In the genomic region with DNA sequence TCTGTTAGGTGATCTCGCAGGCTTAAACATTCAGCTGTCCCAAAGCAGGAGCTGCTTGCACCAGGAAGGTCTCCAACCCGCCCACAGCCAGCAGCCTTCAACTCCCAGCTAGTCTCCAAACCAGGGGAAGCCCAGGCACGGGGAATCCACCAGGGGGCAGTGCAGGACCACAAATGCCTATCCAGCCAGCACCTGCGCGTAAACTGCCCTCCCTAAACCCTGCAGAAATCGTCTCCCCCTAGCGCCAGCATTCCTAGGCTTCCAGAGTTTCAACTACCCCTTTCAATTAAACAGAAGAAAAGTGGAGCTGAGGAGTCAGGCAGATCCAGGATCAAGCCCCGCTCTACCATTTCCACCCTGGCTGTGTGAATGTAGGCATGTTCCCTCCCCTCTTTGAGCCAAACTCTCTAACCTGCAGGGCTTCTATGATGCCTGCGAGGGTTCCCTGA, we compare ENCODE assay signal across 1 cellular context.
TF ChIP-seq lines count a peak whose summit lies in the region.

No MANE protein-coding gene starts in this region.

TF ChIP-seq in K562, 482 proteins besides CTCF, POLR2A, EP300 and RAD21 (continued from another document):
- no peak for TF ChIP-seq ZNF699 (CRISPR knock-in tag; IDR thresholded peaks at IDR 0.05; ENCODE audit: insufficient replicate concordance)
- peak; percentile 98 for TF ChIP-seq SMC3 (conservative IDR thresholded peaks at IDR 0.05; ENCODE audit: insufficient read depth, low read depth, low read length)
- TF ChIP-seq, protein P1, sequence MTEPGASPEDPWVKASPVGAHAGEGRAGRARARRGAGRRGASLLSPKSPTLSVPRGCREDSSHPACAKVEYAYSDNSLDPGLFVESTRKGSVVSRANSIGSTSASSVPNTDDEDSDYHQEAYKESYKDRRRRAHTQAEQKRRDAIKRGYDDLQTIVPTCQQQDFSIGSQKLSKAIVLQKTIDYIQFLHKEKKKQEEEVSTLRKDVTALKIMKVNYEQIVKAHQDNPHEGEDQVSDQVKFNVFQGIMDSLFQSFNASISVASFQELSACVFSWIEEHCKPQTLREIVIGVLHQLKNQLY (CRISPR knock-in tag; conservative IDR thresholded peaks at IDR 0.05) = no peak
- TF ChIP-seq PML (IDR thresholded peaks at IDR 0.05; ENCODE audit: low read length) = no peak
- TF ChIP-seq ZNF77 (CRISPR knock-in tag; IDR thresholded peaks at IDR 0.05) = no peak
- TF ChIP-seq, protein P2, sequence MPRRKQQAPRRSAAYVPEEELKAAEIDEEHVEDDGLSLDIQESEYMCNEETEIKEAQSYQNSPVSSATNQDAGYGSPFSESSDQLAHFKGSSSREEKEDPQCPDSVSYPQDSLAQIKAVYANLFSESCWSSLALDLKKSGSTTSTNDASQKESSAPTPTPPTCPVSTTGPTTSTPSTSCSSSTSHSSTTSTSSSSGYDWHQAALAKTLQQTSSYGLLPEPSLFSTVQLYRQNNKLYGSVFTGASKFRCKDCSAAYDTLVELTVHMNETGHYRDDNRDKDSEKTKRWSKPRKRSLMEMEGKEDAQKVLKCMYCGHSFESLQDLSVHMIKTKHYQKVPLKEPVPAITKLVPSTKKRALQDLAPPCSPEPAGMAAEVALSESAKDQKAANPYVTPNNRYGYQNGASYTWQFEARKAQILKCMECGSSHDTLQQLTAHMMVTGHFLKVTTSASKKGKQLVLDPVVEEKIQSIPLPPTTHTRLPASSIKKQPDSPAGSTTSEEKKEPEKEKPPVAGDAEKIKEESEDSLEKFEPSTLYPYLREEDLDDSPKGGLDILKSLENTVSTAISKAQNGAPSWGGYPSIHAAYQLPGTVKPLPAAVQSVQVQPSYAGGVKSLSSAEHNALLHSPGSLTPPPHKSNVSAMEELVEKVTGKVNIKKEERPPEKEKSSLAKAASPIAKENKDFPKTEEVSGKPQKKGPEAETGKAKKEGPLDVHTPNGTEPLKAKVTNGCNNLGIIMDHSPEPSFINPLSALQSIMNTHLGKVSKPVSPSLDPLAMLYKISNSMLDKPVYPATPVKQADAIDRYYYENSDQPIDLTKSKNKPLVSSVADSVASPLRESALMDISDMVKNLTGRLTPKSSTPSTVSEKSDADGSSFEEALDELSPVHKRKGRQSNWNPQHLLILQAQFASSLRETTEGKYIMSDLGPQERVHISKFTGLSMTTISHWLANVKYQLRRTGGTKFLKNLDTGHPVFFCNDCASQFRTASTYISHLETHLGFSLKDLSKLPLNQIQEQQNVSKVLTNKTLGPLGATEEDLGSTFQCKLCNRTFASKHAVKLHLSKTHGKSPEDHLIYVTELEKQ (CRISPR knock-in tag; IDR thresholded peaks at IDR 0.05) = no peak
- TF ChIP-seq EGR1 (conservative IDR thresholded peaks at IDR 0.05) = peak; percentile 19; the same call in 1 of the 2 replicates
- TF ChIP-seq NRF1 (conservative IDR thresholded peaks at IDR 0.05 in 1 of 2, IDR thresholded peaks at IDR 0.05 in 1 of 2) = peak; percentile 61 to 71; a peak in 3 of 4 replicates
- no peak for TF ChIP-seq HMG20B (CRISPR knock-in tag; IDR thresholded peaks at IDR 0.05)
- peak; percentile 82 for TF ChIP-seq CC2D1A (IDR thresholded peaks at IDR 0.05)
- TF ChIP-seq NFIC (IDR thresholded peaks at IDR 0.05) = no peak; the same call in 1 of the 2 replicates
- TF ChIP-seq SIN3B (IDR thresholded peaks at IDR 0.05; ENCODE audit: low read depth) = no peak
- no peak for TF ChIP-seq ZNF586 (CRISPR knock-in tag; conservative IDR thresholded peaks at IDR 0.05)
- no peak for TF ChIP-seq CHD1 (IDR thresholded peaks at IDR 0.05; ENCODE audit: low read length)
- peak; percentile 89 for TF ChIP-seq ARID2 (IDR thresholded peaks at IDR 0.05)
- TF ChIP-seq XRCC5 (IDR thresholded peaks at IDR 0.05; ENCODE audit: low read depth, low read length) = 0 out of 2 replicates have a peak, but pooled peaks have one; percentile 37
- TF ChIP-seq, protein P3, sequence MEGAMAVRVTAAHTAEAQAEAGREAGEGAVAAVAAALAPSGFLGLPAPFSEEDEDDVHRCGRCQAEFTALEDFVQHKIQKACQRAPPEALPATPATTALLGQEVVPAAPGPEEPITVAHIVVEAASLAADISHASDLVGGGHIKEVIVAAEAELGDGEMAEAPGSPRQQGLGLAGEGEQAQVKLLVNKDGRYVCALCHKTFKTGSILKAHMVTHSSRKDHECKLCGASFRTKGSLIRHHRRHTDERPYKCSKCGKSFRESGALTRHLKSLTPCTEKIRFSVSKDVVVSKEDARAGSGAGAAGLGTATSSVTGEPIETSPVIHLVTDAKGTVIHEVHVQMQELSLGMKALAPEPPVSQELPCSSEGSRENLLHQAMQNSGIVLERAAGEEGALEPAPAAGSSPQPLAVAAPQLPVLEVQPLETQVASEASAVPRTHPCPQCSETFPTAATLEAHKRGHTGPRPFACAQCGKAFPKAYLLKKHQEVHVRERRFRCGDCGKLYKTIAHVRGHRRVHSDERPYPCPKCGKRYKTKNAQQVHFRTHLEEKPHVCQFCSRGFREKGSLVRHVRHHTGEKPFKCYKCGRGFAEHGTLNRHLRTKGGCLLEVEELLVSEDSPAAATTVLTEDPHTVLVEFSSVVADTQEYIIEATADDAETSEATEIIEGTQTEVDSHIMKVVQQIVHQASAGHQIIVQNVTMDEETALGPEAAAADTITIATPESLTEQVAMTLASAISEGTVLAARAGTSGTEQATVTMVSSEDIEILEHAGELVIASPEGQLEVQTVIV (CRISPR knock-in tag; IDR thresholded peaks at IDR 0.05; ENCODE audit: borderline replicate concordance) = no peak
- no peak for TF ChIP-seq SAFB2 (IDR thresholded peaks at IDR 0.05; ENCODE audit: borderline replicate concordance, low read depth, low read length, severe bottlenecking)
- TF ChIP-seq, protein P4, sequence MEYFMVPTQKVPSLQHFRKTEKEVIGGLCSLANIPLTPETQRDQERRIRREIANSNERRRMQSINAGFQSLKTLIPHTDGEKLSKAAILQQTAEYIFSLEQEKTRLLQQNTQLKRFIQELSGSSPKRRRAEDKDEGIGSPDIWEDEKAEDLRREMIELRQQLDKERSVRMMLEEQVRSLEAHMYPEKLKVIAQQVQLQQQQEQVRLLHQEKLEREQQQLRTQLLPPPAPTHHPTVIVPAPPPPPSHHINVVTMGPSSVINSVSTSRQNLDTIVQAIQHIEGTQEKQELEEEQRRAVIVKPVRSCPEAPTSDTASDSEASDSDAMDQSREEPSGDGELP (CRISPR knock-in tag; IDR thresholded peaks at IDR 0.05; ENCODE audit: borderline replicate concordance) = peak; percentile 51; the same call in 1 of the 2 replicates
- TF ChIP-seq CBX2 (IDR thresholded peaks at IDR 0.05; ENCODE audit: insufficient read depth, low read length, poor library complexity, severe bottlenecking) = no peak
- no peak for TF ChIP-seq NEUROD1 (IDR thresholded peaks at IDR 0.05; ENCODE audit: borderline replicate concordance, low read depth, low read length, partially characterized antibody)
- TF ChIP-seq RB1 (IDR thresholded peaks at IDR 0.05; ENCODE audit: low read depth) = peak; percentile 83
- TF ChIP-seq ELF2 (CRISPR knock-in tag; IDR thresholded peaks at IDR 0.05) = no peak
- no peak for TF ChIP-seq CREBBP (IDR thresholded peaks at IDR 0.05; ENCODE audit: low read depth, low read length)
- TF ChIP-seq MAZ (CRISPR knock-in tag; conservative IDR thresholded peaks at IDR 0.05 in 1 of 2, IDR thresholded peaks at IDR 0.05 in 1 of 2) = peak in 1 of 2 experiments; percentile 50; a peak in 1 of 4 replicates
- TF ChIP-seq CTBP1 (IDR thresholded peaks at IDR 0.05; ENCODE audit: borderline replicate concordance) = peak; percentile 27; the same call in 1 of the 2 replicates
- TF ChIP-seq, protein P5, sequence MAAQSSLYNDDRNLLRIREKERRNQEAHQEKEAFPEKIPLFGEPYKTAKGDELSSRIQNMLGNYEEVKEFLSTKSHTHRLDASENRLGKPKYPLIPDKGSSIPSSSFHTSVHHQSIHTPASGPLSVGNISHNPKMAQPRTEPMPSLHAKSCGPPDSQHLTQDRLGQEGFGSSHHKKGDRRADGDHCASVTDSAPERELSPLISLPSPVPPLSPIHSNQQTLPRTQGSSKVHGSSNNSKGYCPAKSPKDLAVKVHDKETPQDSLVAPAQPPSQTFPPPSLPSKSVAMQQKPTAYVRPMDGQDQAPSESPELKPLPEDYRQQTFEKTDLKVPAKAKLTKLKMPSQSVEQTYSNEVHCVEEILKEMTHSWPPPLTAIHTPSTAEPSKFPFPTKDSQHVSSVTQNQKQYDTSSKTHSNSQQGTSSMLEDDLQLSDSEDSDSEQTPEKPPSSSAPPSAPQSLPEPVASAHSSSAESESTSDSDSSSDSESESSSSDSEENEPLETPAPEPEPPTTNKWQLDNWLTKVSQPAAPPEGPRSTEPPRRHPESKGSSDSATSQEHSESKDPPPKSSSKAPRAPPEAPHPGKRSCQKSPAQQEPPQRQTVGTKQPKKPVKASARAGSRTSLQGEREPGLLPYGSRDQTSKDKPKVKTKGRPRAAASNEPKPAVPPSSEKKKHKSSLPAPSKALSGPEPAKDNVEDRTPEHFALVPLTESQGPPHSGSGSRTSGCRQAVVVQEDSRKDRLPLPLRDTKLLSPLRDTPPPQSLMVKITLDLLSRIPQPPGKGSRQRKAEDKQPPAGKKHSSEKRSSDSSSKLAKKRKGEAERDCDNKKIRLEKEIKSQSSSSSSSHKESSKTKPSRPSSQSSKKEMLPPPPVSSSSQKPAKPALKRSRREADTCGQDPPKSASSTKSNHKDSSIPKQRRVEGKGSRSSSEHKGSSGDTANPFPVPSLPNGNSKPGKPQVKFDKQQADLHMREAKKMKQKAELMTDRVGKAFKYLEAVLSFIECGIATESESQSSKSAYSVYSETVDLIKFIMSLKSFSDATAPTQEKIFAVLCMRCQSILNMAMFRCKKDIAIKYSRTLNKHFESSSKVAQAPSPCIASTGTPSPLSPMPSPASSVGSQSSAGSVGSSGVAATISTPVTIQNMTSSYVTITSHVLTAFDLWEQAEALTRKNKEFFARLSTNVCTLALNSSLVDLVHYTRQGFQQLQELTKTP (IDR thresholded peaks at IDR 0.05; ENCODE audit: low read depth in 1 of 2, partially characterized antibody in 2 of 2) = no peak
- TF ChIP-seq, protein P6, sequence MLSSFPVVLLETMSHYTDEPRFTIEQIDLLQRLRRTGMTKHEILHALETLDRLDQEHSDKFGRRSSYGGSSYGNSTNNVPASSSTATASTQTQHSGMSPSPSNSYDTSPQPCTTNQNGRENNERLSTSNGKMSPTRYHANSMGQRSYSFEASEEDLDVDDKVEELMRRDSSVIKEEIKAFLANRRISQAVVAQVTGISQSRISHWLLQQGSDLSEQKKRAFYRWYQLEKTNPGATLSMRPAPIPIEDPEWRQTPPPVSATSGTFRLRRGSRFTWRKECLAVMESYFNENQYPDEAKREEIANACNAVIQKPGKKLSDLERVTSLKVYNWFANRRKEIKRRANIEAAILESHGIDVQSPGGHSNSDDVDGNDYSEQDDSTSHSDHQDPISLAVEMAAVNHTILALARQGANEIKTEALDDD (IDR thresholded peaks at IDR 0.05) = peak; percentile 57; the same call in 1 of the 2 replicates
TF ChIP-seq in K562: peak in this region for 20.
